In genomic region chr17:74792586-74792985, GRCh38 we compare ENCODE assay signal across 8 cellular contexts. TPM values are rescaled to one million over a fixed set of nuclear protein-coding genes. Genes with fewer than 3 reads are reported as not detected.
"Had no signal": no experiment of that assay in that cellular context is flagged by ENCODE, and none has a peak within 500 bp of the region (broad histone marks: within the 10 kb centered on the region; RNA-seq: fewer than 3 reads in every experiment).

No MANE protein-coding gene starts in this region.

- H3K9me3 Mint-ChIP-seq: IgD-negative memory B cell had no signal

- H3K27me3 Mint-ChIP-seq: IgD-negative memory B cell had no signal

- ATAC-seq: HepG2, K562 had no signal

- H3K4me3 ChIP-seq: K562 had no signal

- H3K27ac ChIP-seq: HL-60 had no signal

- H3K4me3 Mint-ChIP-seq: IgD-negative memory B cell had no signal

- DNase-seq: IMR-90, KBM-7, KG1 had no signal

- H3K27ac Mint-ChIP-seq: IgD-negative memory B cell had no signal

- FAIRE-seq: HepG2, HTR-8/SVneo, K562 had no signal

RNA-seq across cellular contexts. Expression of gene RAB37, which starts 55.5 kb away (rescaled TPM):
- total RNA-seq: IMR-90 had no signal
